ENCODE assay signal across 1 cellular context in the genomic region with DNA sequence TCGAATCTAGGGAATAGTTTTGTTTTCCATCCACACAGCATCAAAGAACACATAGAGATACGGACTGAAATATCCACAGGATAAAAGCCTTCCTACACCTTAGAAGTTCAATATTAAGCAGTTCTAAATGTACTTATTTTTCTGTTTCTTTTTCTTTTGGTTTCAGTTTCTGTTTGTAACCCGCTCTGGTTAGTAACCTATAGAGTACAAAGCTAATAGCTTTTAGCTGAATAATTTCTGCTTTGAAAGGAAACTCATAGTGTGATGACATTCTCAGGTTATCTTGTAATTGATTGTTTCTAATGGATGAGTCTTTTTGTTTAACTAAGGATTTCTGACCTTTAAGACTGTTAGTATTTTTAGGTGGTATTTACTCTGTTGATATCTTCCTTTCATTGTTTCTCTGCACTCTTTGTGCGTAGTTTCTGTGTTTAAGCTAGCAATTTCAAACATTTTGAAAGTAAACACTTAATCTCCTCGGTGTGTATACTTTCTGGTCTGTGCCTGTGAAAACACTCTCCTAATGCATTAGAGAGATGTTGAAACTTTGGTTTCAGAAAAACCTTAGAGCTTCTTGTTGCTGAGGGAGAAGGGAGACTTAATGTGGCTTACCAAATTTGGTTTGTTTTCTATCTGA.
TF ChIP-seq lines count a peak whose summit lies in the region.

No MANE protein-coding gene starts in this region.

TF ChIP-seq in SK-N-SH, 30 proteins besides CTCF, POLR2A, EP300 and RAD21 (continued from another document):
- TF ChIP-seq NRF1 (IDR thresholded peaks at IDR 0.05; ENCODE audit: low read depth, low read length) (no peak), YY1 (IDR thresholded peaks at IDR 0.05; ENCODE audit: low read depth) (no peak), TCF12 (IDR thresholded peaks at IDR 0.05) (no peak), GATA2 (CRISPR knock-in tag; IDR thresholded peaks at IDR 0.05) (no peak), ELF1 (IDR thresholded peaks at IDR 0.05) (no peak), MXI1 (IDR thresholded peaks at IDR 0.05; ENCODE audit: low read depth, low read length) (no peak), FOXM1 (IDR thresholded peaks at IDR 0.05; ENCODE audit: low read depth) (no peak), GABPA (IDR thresholded peaks at IDR 0.05; ENCODE audit: low read depth) (no peak), TEAD4 (IDR thresholded peaks at IDR 0.05; ENCODE audit: borderline replicate concordance, insufficient read depth) (no peak)
- TF ChIP-seq, protein P1, sequence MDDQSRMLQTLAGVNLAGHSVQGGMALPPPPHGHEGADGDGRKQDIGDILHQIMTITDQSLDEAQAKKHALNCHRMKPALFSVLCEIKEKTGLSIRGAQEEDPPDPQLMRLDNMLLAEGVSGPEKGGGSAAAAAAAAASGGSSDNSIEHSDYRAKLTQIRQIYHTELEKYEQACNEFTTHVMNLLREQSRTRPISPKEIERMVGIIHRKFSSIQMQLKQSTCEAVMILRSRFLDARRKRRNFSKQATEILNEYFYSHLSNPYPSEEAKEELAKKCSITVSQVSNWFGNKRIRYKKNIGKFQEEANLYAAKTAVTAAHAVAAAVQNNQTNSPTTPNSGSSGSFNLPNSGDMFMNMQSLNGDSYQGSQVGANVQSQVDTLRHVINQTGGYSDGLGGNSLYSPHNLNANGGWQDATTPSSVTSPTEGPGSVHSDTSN (IDR thresholded peaks at IDR 0.05) = no peak
- TF ChIP-seq, protein P2, sequence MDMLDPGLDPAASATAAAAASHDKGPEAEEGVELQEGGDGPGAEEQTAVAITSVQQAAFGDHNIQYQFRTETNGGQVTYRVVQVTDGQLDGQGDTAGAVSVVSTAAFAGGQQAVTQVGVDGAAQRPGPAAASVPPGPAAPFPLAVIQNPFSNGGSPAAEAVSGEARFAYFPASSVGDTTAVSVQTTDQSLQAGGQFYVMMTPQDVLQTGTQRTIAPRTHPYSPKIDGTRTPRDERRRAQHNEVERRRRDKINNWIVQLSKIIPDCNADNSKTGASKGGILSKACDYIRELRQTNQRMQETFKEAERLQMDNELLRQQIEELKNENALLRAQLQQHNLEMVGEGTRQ (IDR thresholded peaks at IDR 0.05; ENCODE audit: borderline replicate concordance, low read depth, low read length) = no peak
